Comparison of ENCODE assay signal across 10 cellular contexts in genomic region chr11:62427630-62428233, GRCh38. TPM values are rescaled to one million over a fixed set of nuclear protein-coding genes. Genes with fewer than 3 reads are reported as not detected.
DNase-seq lines count a peak whose midpoint lies in the region; ATAC-seq and TF ChIP-seq lines count a peak whose summit lies in the region.
"Had no signal": no experiment of that assay in that cellular context is flagged by ENCODE, and none has a peak within 500 bp of the region (broad histone marks: within the 10 kb centered on the region; RNA-seq: fewer than 3 reads in every experiment).

No MANE protein-coding gene starts in this region.

- H3K4me1 ChIP-seq in liver (ENCODE audit: control insufficient read depth in 4 of 4, insufficient read depth in 4 of 4, low read length in 3 of 4), result peaks cover 9 to 33% (median 29%) of the 10 kb centered on the region in 4 donors

- peaks cover 32% of the 10 kb centered on the region for H3K4me1 Mint-ChIP-seq in activated CD4-positive, alpha-beta memory T cell treated with anti-CD3 and anti-CD28 coated beads for 36 hours (ENCODE audit: low read depth)
- peaks cover 7% of the 10 kb centered on the region for H3K4me1 Mint-ChIP-seq in MCF 10A (ENCODE audit: insufficient read depth, unreplicated experiment)

- H3K9me3 ChIP-seq in liver (ENCODE audit: control insufficient read depth in 4 of 4, low read length in 3 of 4), result no peaks in the 10 kb centered on the region

- no TSS peak for BruUV-seq in MCF 10A (replicated peaks; lab: Mats Ljungman, UMichigan)

- CTCF ChIA-PET in activated CD4-positive, alpha-beta memory T cell treated with anti-CD3 and anti-CD28 coated beads for 36 hours (lab: Charles Lee), result interaction anchor here (0.6 to 9.5 kb wide), 6 partner anchors 33 to 454 kb away, joined by 3 to 272 read pairs (median 8); partner anchors contain the start of genes AHNAK and SLC3A2
- CTCF ChIA-PET in MCF 10A (lab: Yijun Ruan, JAX), result interaction anchor here (0.7 to 2.1 kb wide), 6 partner anchors 35 to 145 kb away, joined by 3 to 17 read pairs (median 4); no protein-coding TSS in a partner anchor

- H3K27ac ChIP-seq in liver (ENCODE audit: low read depth in 1 of 2, low read length in 2 of 2), result peak overlapping the region; percentile 61 to 66

- H3K4me3 ChIP-seq in AG10803 (ENCODE audit: low read length) (no peak overlapping the region), liver (ENCODE audit: low read depth in 1 of 3, low read length in 3 of 3) (no peak overlapping the region)

- 42% methylated on average over 6 of the region's 6 CpGs for WGBS in liver

- no peaks in the 10 kb centered on the region for H3K27me3 Mint-ChIP-seq in activated CD4-positive, alpha-beta memory T cell treated with anti-CD3 and anti-CD28 coated beads for 36 hours
- H3K27me3 Mint-ChIP-seq in MCF 10A (ENCODE audit: insufficient read depth, unreplicated experiment), result no peaks in the 10 kb centered on the region

- no peak for TF ChIP-seq RAD21 in liver (IDR thresholded peaks at IDR 0.05)

- peak overlapping the region; percentile 27 for H3K4me3 Mint-ChIP-seq in activated CD4-positive, alpha-beta memory T cell treated with anti-CD3 and anti-CD28 coated beads for 36 hours
- H3K4me3 Mint-ChIP-seq in MCF 10A (ENCODE audit: unreplicated experiment), result no peak overlapping the region

- DNase-seq in AG10803 (ENCODE audit: low read depth) (peak; percentile 71), MCF 10A (ENCODE audit: unreplicated experiment) (no peak)
- peak; percentile 39 for DNase-seq in activated CD4-positive, alpha-beta memory T cell treated with anti-CD3 and anti-CD28 coated beads for 36 hours

- H3K36me3 Mint-ChIP-seq in activated CD4-positive, alpha-beta memory T cell treated with anti-CD3 and anti-CD28 coated beads for 36 hours, result no peaks in the 10 kb centered on the region
- no peaks in the 10 kb centered on the region for H3K36me3 Mint-ChIP-seq in MCF 10A (ENCODE audit: insufficient read depth, unreplicated experiment)

- peak; percentile 53 for ATAC-seq in HG03565 (IDR thresholded peaks at IDR 0.05; ENCODE audit: unreplicated experiment)
- ATAC-seq in GM21825 (IDR thresholded peaks at IDR 0.05; ENCODE audit: unreplicated experiment), result no peak
- ATAC-seq in GM18502 (IDR thresholded peaks at IDR 0.05; ENCODE audit: poor library complexity, unreplicated experiment), result no peak
- ATAC-seq in GM21390 (IDR thresholded peaks at IDR 0.05; ENCODE audit: unreplicated experiment), result no peak

- no peaks in the 10 kb centered on the region for H3K27me3 ChIP-seq in liver (ENCODE audit: control insufficient read depth in 4 of 4, insufficient read depth in 4 of 4, low read length in 3 of 4)

- no peak overlapping the region for H3K9ac ChIP-seq in liver (ENCODE audit: low read depth in 1 of 2, low read length in 2 of 2)

- intact Hi-C loops in activated CD4-positive, alpha-beta memory T cell treated with anti-CD3 and anti-CD28 coated beads for 36 hours (cut with micrococcal nuclease), result loop anchor here (1.0 to 10.0 kb wide), 3 partner anchors 116 to 247 kb away; partner anchors contain the start of genes LBHD1, UBXN1 and UQCC3
- intact Hi-C loops in MCF 10A (cut with micrococcal nuclease), result no loop called here

- TF ChIP-seq CTCF in AG10803 (conservative IDR thresholded peaks at IDR 0.05; ENCODE audit: low read length) (no peak), liver (IDR thresholded peaks at IDR 0.05; ENCODE audit: low read depth, low read length, missing input control) (no peak), MCF 10A (IDR thresholded peaks at IDR 0.05; ENCODE audit: unreplicated experiment) (no peak)

- no peaks in the 10 kb centered on the region for H3K36me3 ChIP-seq in liver (ENCODE audit: control insufficient read depth in 4 of 4, insufficient read depth in 3 of 4, low read depth in 1 of 4, low read length in 3 of 4)

- no peaks in the 10 kb centered on the region for H3K9me3 Mint-ChIP-seq in activated CD4-positive, alpha-beta memory T cell treated with anti-CD3 and anti-CD28 coated beads for 36 hours
- no peaks in the 10 kb centered on the region for H3K9me3 Mint-ChIP-seq in MCF 10A (ENCODE audit: unreplicated experiment)

- H3K27ac Mint-ChIP-seq in activated CD4-positive, alpha-beta memory T cell treated with anti-CD3 and anti-CD28 coated beads for 36 hours, result peak overlapping the region; percentile 79
- no peak overlapping the region for H3K27ac Mint-ChIP-seq in MCF 10A (ENCODE audit: low read depth, unreplicated experiment)

- POLR2A ChIA-PET in activated CD4-positive, alpha-beta memory T cell treated with anti-CD3 and anti-CD28 coated beads for 36 hours (lab: Charles Lee), result interaction anchor here (1.1 to 2.3 kb wide), 6 partner anchors 115 to 237 kb away, joined by 3 to 8 read pairs (median 4); partner anchors contain the start of genes AHNAK, C11orf98 and CSKMT
- POLR2A ChIA-PET in MCF 10A (lab: Yijun Ruan, JAX), result interaction anchor here (1.2 kb wide), 1 partner anchor 87 kb away, joined by 3 read pairs; no protein-coding TSS in a partner anchor

TF ChIP-seq in liver, 16 proteins besides CTCF, POLR2A, EP300 and RAD21:
- TF ChIP-seq MAX (IDR thresholded peaks at IDR 0.05) (no peak), YY1 (IDR thresholded peaks at IDR 0.05) (peak; percentile 81)
TF ChIP-seq in liver: peak in this region for 1.

RNA-seq across cellular contexts. Expression of gene SCGB1A1, which starts 8.9 kb away (rescaled TPM):
- total RNA-seq in activated CD4-positive, alpha-beta memory T cell treated with anti-CD3 and anti-CD28 coated beads for 36 hours, result not detected
- total RNA-seq in liver (not detected), MCF 10A (2022) (not detected in 2 replicates)
- polyA plus RNA-seq in liver, result not detected
- total RNA-seq: endothelial cell of umbilical vein, NCI-H460 had no signal
- polyA plus RNA-seq: endothelial cell of umbilical vein had no signal
